16 cellular contexts compared by ENCODE assay signal in genomic region chr11:73200256-73200655, GRCh38. TPM values are rescaled to one million over a fixed set of nuclear protein-coding genes. Genes with fewer than 3 reads are reported as not detected.
A peak's percentile ranks its signal among the peaks of the same experiment; 100 is the strongest.
DNase-seq lines count a peak whose midpoint lies in the region; ATAC-seq and TF ChIP-seq lines count a peak whose summit lies in the region.
"Had no signal": no experiment of that assay in that cellular context is flagged by ENCODE, and none has a peak within 500 bp of the region (broad histone marks: within the 10 kb centered on the region; RNA-seq: fewer than 3 reads in every experiment).

No MANE protein-coding gene starts in this region.

- H3K9ac ChIP-seq in PC-3 (ENCODE audit: low read length), result no peak overlapping the region
- peak overlapping the region; percentile 18 for H3K9ac ChIP-seq in iPS-15b (ENCODE audit: low read depth, low read length)

- no peaks in the 10 kb centered on the region for H3K9me2 ChIP-seq in PC-3 (replicated peaks; ENCODE audit: low read length)

- peaks cover 7% of the 10 kb centered on the region for H3F3A ChIP-seq in PC-3 (ENCODE audit: low read length, unreplicated experiment)

- no peaks in the 10 kb centered on the region for H4K20me1 ChIP-seq in PC-3 (ENCODE audit: low read length)

- H3K79me2 ChIP-seq in PC-3 (ENCODE audit: low read length), result no peaks in the 10 kb centered on the region

- 0 out of 2 replicates have a peak overlapping the region, but pooled peaks have one; percentile 1 for H2AFZ ChIP-seq in PC-3 (ENCODE audit: low read length)

- ATAC-seq in PC-3, result peak; percentile 23
- peak; percentile 8 for ATAC-seq in sciatic nerve
- no peak for ATAC-seq in left lobe of liver
- no peak for ATAC-seq in GM19455 (IDR thresholded peaks at IDR 0.05; ENCODE audit: unreplicated experiment)
- ATAC-seq: activated T-helper 17 cell treated with anti-CD3 and anti-CD28 coated beads, Interleukin-2, amount 50 U/mL, for 72 hours had no signal

- H3K27me3 ChIP-seq in PC-3 (ENCODE audit: low read length), result no peaks in the 10 kb centered on the region
- H3K27me3 ChIP-seq in iPS-15b (ENCODE audit: control insufficient read depth, insufficient read depth, low read length), result no peaks in the 10 kb centered on the region
- H3K27me3 ChIP-seq: ascending aorta had no signal

- intact Hi-C loops in PC-3 (cut with micrococcal nuclease) (no loop called here), sciatic nerve (cut with DNase I) (no loop called here)

- peaks cover 34% of the 10 kb centered on the region for H3K4me1 ChIP-seq in PC-3 (ENCODE audit: insufficient read depth, low read length)
- H3K4me1 ChIP-seq in iPS-15b (ENCODE audit: control insufficient read depth, insufficient read depth, low read length), result peaks cover 15% of the 10 kb centered on the region
- H3K4me1 ChIP-seq: ascending aorta had no signal

- POLR2A ChIA-PET in PC-3 (lab: Charles Lee; ENCODE audit: unreplicated experiment), result interaction anchor here (0.7 kb wide), 1 partner anchor 127 kb away, joined by 3 read pairs; no protein-coding TSS in a partner anchor

- peak overlapping the region; percentile 44 for H3K27ac ChIP-seq in PC-3 (ENCODE audit: low read length)
- H3K27ac ChIP-seq: ascending aorta, C4-2B, RWPE1 had no signal

- H3K36me3 ChIP-seq in PC-3 (ENCODE audit: low read depth, low read length) (no peaks in the 10 kb centered on the region), iPS-15b (ENCODE audit: control insufficient read depth, insufficient read depth, low read length) (no peaks in the 10 kb centered on the region)
- H3K36me3 ChIP-seq: ascending aorta had no signal

- CTCF ChIA-PET in PC-3 (lab: Charles Lee), result interaction anchor here (0.6 to 1.0 kb wide), 2 partner anchors 14 to 89 kb away, joined by 5 to 7 read pairs; no protein-coding TSS in a partner anchor

- H3K4me3 ChIP-seq in PC-3 (ENCODE audit: low read length) (no peak overlapping the region), iPS-15b (ENCODE audit: low read depth, low read length) (no peak overlapping the region)
- H3K4me3 ChIP-seq: ascending aorta had no signal

- DNase-seq in HT-29 (ENCODE audit: low spot score), result peak; percentile 56
- DNase-seq in PC-3, result peak; percentile 62
- DNase-seq in sciatic nerve (ENCODE audit: low spot score), result peak; percentile 31
- no peak for DNase-seq in left lobe of liver (ENCODE audit: low spot score)
- DNase-seq in NCI-H1417 treated with DMSO at 0.1 percent for 48 hours (lab: John Stamatoyannopoulos, UW), result no peak
- DNase-seq: activated CD4-positive, alpha-beta memory T cell treated with anti-CD3 and anti-CD28 coated beads for 36 hours; Kasumi-1; NCI-H2029; NCI-H748 treated with DMSO at 0.1 percent for 48 hours; T1000 had no signal

- no TSS peak for BruUV-seq in PC-3 (replicated peaks; lab: Mats Ljungman, UMichigan)

- no peak for TF ChIP-seq CTCF in PC-3 (conservative IDR thresholded peaks at IDR 0.05; ENCODE audit: low read depth, low read length)

- no peak overlapping the region for H3K4me2 ChIP-seq in PC-3 (ENCODE audit: low read length)

- H3K9me3 ChIP-seq in PC-3 (ENCODE audit: low read length) (no peaks in the 10 kb centered on the region), iPS-15b (ENCODE audit: control insufficient read depth, insufficient read depth, low read length) (no peaks in the 10 kb centered on the region)
- H3K9me3 ChIP-seq: ascending aorta had no signal

RNA-seq across cellular contexts. Expression of gene P2RY2, which starts 17.8 kb away (rescaled TPM):
- 36.4 and 39.5 TPM in 2 replicates for total RNA-seq in HT-29 (2014; rRNA removed; shearing (Covaris generic))
- total RNA-seq in PC-3 (2014; rRNA removed) (54.8 and 72.9 TPM in 2 replicates), sciatic nerve (12.3 TPM), left lobe of liver (6.0 TPM)
- total RNA-seq: activated CD4-positive, alpha-beta memory T cell treated with anti-CD3 and anti-CD28 coated beads for 36 hours; activated T-helper 17 cell treated with anti-CD3 and anti-CD28 coated beads, Interleukin-2, amount 50 U/mL, for 72 hours had no signal

RNA-seq across cellular contexts. Expression of gene FCHSD2, which starts 58.1 kb away (rescaled TPM):
- 2.9 and 4.8 TPM in 2 replicates for total RNA-seq in HT-29 (2014; rRNA removed; shearing (Covaris generic))
- total RNA-seq in PC-3 (2014; rRNA removed) (7.1 and 8.8 TPM in 2 replicates), sciatic nerve (64.7 TPM), left lobe of liver (19.2 TPM)

Comparison
In these comparisons a context has a peak if more than half of its experiments do, and no peak if none do; other contexts are left out.
1. DNase-seq: peak in HT-29 (single experiment), PC-3 (single experiment) and sciatic nerve (single experiment); none in left lobe of liver (single experiment) and NCI-H1417 treated with DMSO at 0.1 percent for 48 hours (single experiment).
2. ATAC-seq: peak in PC-3 (single experiment) and sciatic nerve (single experiment); none in left lobe of liver (single experiment) and GM19455 (single experiment).